ENCODE assay signal across 22 cellular contexts in genomic region chr5:156460496-156460895, GRCh38.
"Had no signal": no experiment of that assay in that cellular context is flagged by ENCODE, and none has a peak within 500 bp of the region (broad histone marks: within the 10 kb centered on the region; RNA-seq: fewer than 3 reads in every experiment).

No MANE protein-coding gene starts in this region.

- H3K4me1 Mint-ChIP-seq: nephron progenitor cell had no signal

- H3K9me3 Mint-ChIP-seq: dendritic cell treated with granulocyte-macrophage colony-stimulating factor and Interleukin-4, amounts not matched to agents 40 ng/mL and 50 ng/mL, for 4 days; nephron progenitor cell had no signal

- H3K27me3 Mint-ChIP-seq: dendritic cell treated with granulocyte-macrophage colony-stimulating factor and Interleukin-4, amounts not matched to agents 40 ng/mL and 50 ng/mL, for 4 days had no signal

- H3K27ac Mint-ChIP-seq: activated naive CD8-positive, alpha-beta T cell; dendritic cell treated with granulocyte-macrophage colony-stimulating factor and Interleukin-4, amounts not matched to agents 40 ng/mL and 50 ng/mL, for 4 days; nephron progenitor cell; progenitor cell of endocrine pancreas had no signal

- H3K27ac ChIP-seq: cardiac muscle cell, left ventricle myocardium inferior, right atrium auricular region, tibial artery, VCaP had no signal

- DNase-seq: activated CD4-positive, CD25-positive, alpha-beta regulatory T cell treated with anti-CD3 and anti-CD28 coated beads, Interleukin-2, amount 50 U/mL, for 72 hours; activated CD8-positive, alpha-beta memory T cell treated with anti-CD3 and anti-CD28 coated beads for 24 hours; activated CD8-positive, alpha-beta memory T cell treated with anti-CD3 and anti-CD28 coated beads, Interleukin-2, amount 50 U/mL, for 48 hours; activated effector memory CD4-positive, alpha-beta T cell treated with anti-CD3 and anti-CD28 coated beads, Interleukin-2, amount 50 U/mL, for 16 hours; activated T-cell treated with anti-CD3 and anti-CD28 coated beads, Interleukin-2, amount 50 U/mL, for 48 hours; amniotic stem cell; effector CD8-positive, alpha-beta T cell; left ventricle myocardium inferior; mammary epithelial cell; midbrain; nephron progenitor cell; stimulated activated naive CD8-positive, alpha-beta T cell treated with anti-CD3 and anti-CD28 coated beads, Interleukin-15, Interleukin-2, amounts not matched to agents 100 U/mL and 50 U/mL, for 24 hours; substantia nigra; T-helper 2 cell; tibial artery had no signal

- H3K9me3 ChIP-seq: left ventricle myocardium inferior, right atrium auricular region, tibial artery had no signal

- H3K4me3 ChIP-seq: cardiac muscle cell, left ventricle myocardium inferior, right atrium auricular region, skin epidermis, tibial artery had no signal

- H3K36me3 ChIP-seq: cardiac muscle cell, left ventricle myocardium inferior, right atrium auricular region, tibial artery had no signal

- H3K36me3 Mint-ChIP-seq: activated naive CD8-positive, alpha-beta T cell had no signal

- H3K4me1 ChIP-seq: left ventricle myocardium inferior, right atrium auricular region had no signal

- H3K27me3 ChIP-seq: cardiac muscle cell, right atrium auricular region, tibial artery had no signal

- H3K4me3 Mint-ChIP-seq: activated naive CD8-positive, alpha-beta T cell; dendritic cell treated with granulocyte-macrophage colony-stimulating factor and Interleukin-4, amounts not matched to agents 40 ng/mL and 50 ng/mL, for 4 days; nephron progenitor cell had no signal
